ENCODE assay signal across 8 cellular contexts in genomic region chr11:1832181-1832988, GRCh38. TPM values are rescaled to one million over a fixed set of nuclear protein-coding genes. Genes with fewer than 3 reads are reported as not detected.
A peak's percentile ranks its signal among the peaks of the same experiment; 100 is the strongest.
DNase-seq lines count a peak whose midpoint lies in the region; ATAC-seq and TF ChIP-seq lines count a peak whose summit lies in the region.

No MANE protein-coding gene starts in this region.

- intact Hi-C loops in Right ventricle myocardium inferior (cut with DNase I) (loop anchor here (1.0 kb wide), 2 partner anchors 139 to 180 kb away; no protein-coding TSS in a partner anchor), cardiac septum (cut with DNase I) (loop anchor here (1.0 to 2.0 kb wide), 2 partner anchors 138 to 180 kb away; no protein-coding TSS in a partner anchor)

- H3K27me3 ChIP-seq in SU-DHL-6 (ENCODE audit: low read length), result no peaks in the 10 kb centered on the region
- H3K27me3 ChIP-seq in adipocyte (replicated peaks; ENCODE audit: control insufficient read depth, insufficient read depth, low read length), result peaks cover 20% of the 10 kb centered on the region
- no peaks in the 10 kb centered on the region for H3K27me3 ChIP-seq in smooth muscle cell (ENCODE audit: low read depth)

- H3F3A ChIP-seq in SU-DHL-6 (ENCODE audit: insufficient read depth) (no peaks in the 10 kb centered on the region), smooth muscle cell (ENCODE audit: low read depth) (no peaks in the 10 kb centered on the region)

- H3K27ac ChIP-seq in SU-DHL-6 (ENCODE audit: low read depth, low read length) (no peak overlapping the region), smooth muscle cell (ENCODE audit: low read depth) (no peak overlapping the region)

- no peak overlapping the region for H3K4me3 ChIP-seq in SU-DHL-6 (ENCODE audit: insufficient read depth, low read length, poor library complexity, severe bottlenecking)
- no peak overlapping the region for H3K4me3 ChIP-seq in adipocyte (ENCODE audit: low read length)
- no peak overlapping the region for H3K4me3 ChIP-seq in smooth muscle cell

- no peaks in the 10 kb centered on the region for H3K36me3 ChIP-seq in SU-DHL-6 (ENCODE audit: low read length)
- no peaks in the 10 kb centered on the region for H3K36me3 ChIP-seq in adipocyte (ENCODE audit: control insufficient read depth, insufficient read depth, low read length, severe bottlenecking)
- no peaks in the 10 kb centered on the region for H3K36me3 ChIP-seq in smooth muscle cell (ENCODE audit: low read depth)

- TF ChIP-seq CTCF in SU-DHL-6 (IDR thresholded peaks at IDR 0.05; ENCODE audit: insufficient read depth, low read length, poor library complexity, severe bottlenecking) (peak; percentile 99), smooth muscle cell (IDR thresholded peaks at IDR 0.05; ENCODE audit: borderline replicate concordance, insufficient read depth, poor library complexity, severe bottlenecking) (peak; percentile 100)

- H3K4me2 ChIP-seq in SU-DHL-6 (ENCODE audit: low read depth, low read length, poor library complexity, severe bottlenecking) (no peak overlapping the region), smooth muscle cell (peak overlapping the region; percentile 79)

- no peak overlapping the region for H3K9ac ChIP-seq in SU-DHL-6 (ENCODE audit: low read length)
- no peak overlapping the region for H3K9ac ChIP-seq in adipocyte (ENCODE audit: low read length)
- no peak overlapping the region for H3K9ac ChIP-seq in smooth muscle cell (ENCODE audit: low read depth)

- no peaks in the 10 kb centered on the region for H3K9me2 ChIP-seq in SU-DHL-6 (replicated peaks; ENCODE audit: insufficient read depth, low read length)

- H3K79me2 ChIP-seq in SU-DHL-6 (ENCODE audit: insufficient read depth, low read length), result no peaks in the 10 kb centered on the region
- no peaks in the 10 kb centered on the region for H3K79me2 ChIP-seq in smooth muscle cell (ENCODE audit: low read depth)

- DNase-seq in Right ventricle myocardium inferior (ENCODE audit: missing footprints), result peak; percentile 83
- no peak for DNase-seq in cardiac septum (ENCODE audit: low spot score)
- DNase-seq in adipocyte (ENCODE audit: low read depth), result peak; percentile 61
- peak; percentile 65 for DNase-seq in hepatic stellate cell (ENCODE audit: low spot score)
- DNase-seq in smooth muscle cell (lab: John Stamatoyannopoulos, UW; ENCODE audit: unreplicated experiment), result peak; percentile 40
- no peak for DNase-seq in NCI-H2081 treated with DMSO at 0.1 percent for 48 hours (lab: John Stamatoyannopoulos, UW)

- WGBS in smooth muscle cell (ENCODE audit: low lambda C conversion rate), result 22% methylated on average over 33 of the region's 45 CpGs

- H3K9me3 ChIP-seq in SU-DHL-6 (ENCODE audit: insufficient read depth, low read length), result no peaks in the 10 kb centered on the region
- no peaks in the 10 kb centered on the region for H3K9me3 ChIP-seq in adipocyte (ENCODE audit: control insufficient read depth, low read length)
- H3K9me3 ChIP-seq in smooth muscle cell (replicated peaks; ENCODE audit: low read depth), result no peaks in the 10 kb centered on the region

- H4K20me1 ChIP-seq in SU-DHL-6 (ENCODE audit: low read depth, low read length) (no peaks in the 10 kb centered on the region), smooth muscle cell (ENCODE audit: low read depth) (no peaks in the 10 kb centered on the region)

- H2AFZ ChIP-seq in SU-DHL-6 (ENCODE audit: low read depth, low read length, severe bottlenecking) (no peak overlapping the region), smooth muscle cell (ENCODE audit: low read depth) (peak overlapping the region; percentile 14)

- H3K4me1 ChIP-seq in adipocyte (ENCODE audit: control insufficient read depth, insufficient read depth, low read length) (peaks cover 12% of the 10 kb centered on the region), smooth muscle cell (ENCODE audit: low read depth) (peaks cover 12% of the 10 kb centered on the region)

- ATAC-seq in Right ventricle myocardium inferior (peak; percentile 80), GM21526 (IDR thresholded peaks at IDR 0.05; ENCODE audit: low FRiP score, unreplicated experiment) (no peak)

RNA-seq across cellular contexts. Expression of gene SYT8, which starts 2.4 kb away (rescaled TPM):
- total RNA-seq in Right ventricle myocardium inferior (not detected), cardiac septum (not detected), smooth muscle cell (0.13 TPM in 1 of 2 replicates, not detected in the other)
- 1.4 and 2.0 TPM in 2 replicates for polyA plus RNA-seq in smooth muscle cell

RNA-seq across cellular contexts. Expression of gene TNNI2, which starts 6.4 kb away (rescaled TPM):
- total RNA-seq in Right ventricle myocardium inferior (0.35 TPM), cardiac septum (0.78 TPM), smooth muscle cell (0.94 TPM in 1 of 2 replicates, not detected in the other)
- polyA plus RNA-seq in smooth muscle cell, result 0.74 and 1.2 TPM in 2 replicates

RNA-seq across cellular contexts. Expression of gene LSP1, which starts 20.5 kb away (rescaled TPM):
- total RNA-seq in Right ventricle myocardium inferior, result 22.5 TPM
- 35.1 TPM for total RNA-seq in cardiac septum
- total RNA-seq in smooth muscle cell, result 1.7 and 2.1 TPM in 2 replicates
- 8.7 and 13.7 TPM in 2 replicates for polyA plus RNA-seq in smooth muscle cell

RNA-seq across cellular contexts. Expression of gene PRR33, which starts 59.3 kb away (rescaled TPM):
- total RNA-seq in Right ventricle myocardium inferior, result 5.0 TPM
- 0.75 TPM for total RNA-seq in cardiac septum
- total RNA-seq in smooth muscle cell, result not detected in 2 replicates
- polyA plus RNA-seq in smooth muscle cell, result not detected in 2 replicates

Comparison
In these comparisons a context has a peak if more than half of its experiments do, and no peak if none do; other contexts are left out.
1. DNase-seq: peak in Right ventricle myocardium inferior (single experiment), adipocyte (single experiment), hepatic stellate cell (single experiment) and smooth muscle cell (single experiment); none in cardiac septum (single experiment) and NCI-H2081 treated with DMSO at 0.1 percent for 48 hours (single experiment).